ENCODE assay signal across 18 cellular contexts in genomic region chr1:226730064-226730463, GRCh38. TPM values are rescaled to one million over a fixed set of nuclear protein-coding genes. Genes with fewer than 3 reads are reported as not detected.
DNase-seq lines count a peak whose midpoint lies in the region; ATAC-seq, FAIRE-seq and TF ChIP-seq lines count a peak whose summit lies in the region.
"Had no signal": no experiment of that assay in that cellular context is flagged by ENCODE, and none has a peak within 500 bp of the region (broad histone marks: within the 10 kb centered on the region; RNA-seq: fewer than 3 reads in every experiment).

No MANE protein-coding gene starts in this region.

- no peak for DNase-seq in activated CD4-positive, alpha-beta T cell treated with anti-CD3 and anti-CD28 coated beads, Interleukin-2, amount 10 ng/mL, durations not matched to agents 24 days and 14 days
- DNase-seq in activated CD4-positive, alpha-beta T cell treated with anti-CD3 and anti-CD28 coated beads for 4 hours: no peak
- DNase-seq in T-cell: peak in 1 of 34 experiments; percentile 18
- no peak for DNase-seq in H1 (ENCODE audit: low read depth in 1 of 2, low spot score in 2 of 2)
- DNase-seq in G401 (ENCODE audit: low spot score): no peak
- no peak for DNase-seq in NCI-H345 treated with DMSO at 0.1 percent for 48 hours (lab: John Stamatoyannopoulos, UW; ENCODE audit: unreplicated experiment)
- DNase-seq in NCI-H82 treated with DMSO at 0.1 percent for 48 hours (lab: John Stamatoyannopoulos, UW; ENCODE audit: unreplicated experiment): no peak
- DNase-seq: colonic mucosa; erythroblast; head of caudate nucleus; NCI-H1092; stimulated activated naive CD4-positive, alpha-beta T cell treated with Interleukin-2 at 50 U/mL for 16 hours had no signal

- no peaks in the 10 kb centered on the region; the same call in 1 of the 2 replicates for H3K79me1 ChIP-seq in H1 (ENCODE audit: low read depth, low read length)

- H3K9me3 ChIP-seq in H1 (ENCODE audit: insufficient read depth in 2 of 2, low read depth in 1 of 2, low read length in 1 of 2): no peaks in the 10 kb centered on the region
- H3K9me3 ChIP-seq: ascending aorta, colonic mucosa had no signal

- H3K23me2 ChIP-seq in H1 (ENCODE audit: low read depth, low read length): no peaks in the 10 kb centered on the region

- no peak overlapping the region for H3K18ac ChIP-seq in H1 (ENCODE audit: extremely low read depth, low read length)

- in situ Hi-C loops in G401 (cut with HindIII; ENCODE audit: low sequenced_read_pairs): no loop called here

- no peak overlapping the region for H3K4me2 ChIP-seq in H1 (ENCODE audit: insufficient read depth in 1 of 2, low read depth in 2 of 2, low read length in 2 of 2)

- intact Hi-C loops in activated CD4-positive, alpha-beta T cell treated with anti-CD3 and anti-CD28 coated beads, Interleukin-2, amount 10 ng/mL, durations not matched to agents 24 days and 14 days (cut with micrococcal nuclease): loop anchor here (2.0 to 10.0 kb wide), 3 partner anchors 67 to 325 kb away; partner anchors contain the start of genes PARP1 and STUM

- H3K4ac ChIP-seq in H1 (replicated peaks; ENCODE audit: insufficient read length, low read depth, low read length): no peak overlapping the region

- POLR2A ChIA-PET in T-cell (lab: Charles Lee): interaction anchor here (0.5 to 2.5 kb wide), 9 partner anchors 9 to 106 kb away, joined by 3 to 7 read pairs (median 3); partner anchors contain the start of gene ITPKB (in 1 of the 2)
- POLR2A ChIA-PET in H1 (lab: Charles Lee; ENCODE audit: partially characterized antibody): no interaction called here

- CTCF ChIA-PET in T-cell (lab: Charles Lee): interaction anchor here (0.8 to 2.1 kb wide), 3 partner anchors 18 to 99 kb away, joined by 3 to 7 read pairs (median 3); no protein-coding TSS in a partner anchor
- CTCF ChIA-PET in H1 (lab: Charles Lee; ENCODE audit: partially characterized antibody): interaction anchor here (0.9 to 1.7 kb wide), 4 partner anchors 9 to 104 kb away, joined by 3 to 4 read pairs (median 3); partner anchors contain the start of gene ITPKB

- H2AFZ ChIP-seq in H1 (ENCODE audit: low read length): no peak overlapping the region

- no peak for TF ChIP-seq RAD21 in H1 (IDR thresholded peaks at IDR 0.05 in 1 of 2, conservative IDR thresholded peaks at IDR 0.05 in 1 of 2; ENCODE audit: low read depth in 2 of 2, low read length in 2 of 2)

- H3K4me1 ChIP-seq in H1 (replicated peaks in 1 of 4; ENCODE audit: control insufficient read depth in 3 of 4, insufficient read depth in 4 of 4, low read length in 3 of 4): peaks cover 3 to 8% (median 6%) of the 10 kb centered on the region in 4 experiments
- H3K4me1 ChIP-seq: colonic mucosa had no signal

- no peaks in the 10 kb centered on the region for H3K79me2 ChIP-seq in H1 (ENCODE audit: control insufficient read depth in 1 of 2, insufficient read depth in 2 of 2, low read length in 2 of 2)

- no peak overlapping the region for H3K27ac ChIP-seq in H1 (ENCODE audit: low read depth, low read length)
- H3K27ac ChIP-seq: colonic mucosa, SK-N-MC had no signal

- no peak overlapping the region for H2BK20ac ChIP-seq in H1 (ENCODE audit: low read length)

- no peak overlapping the region for H3K9ac ChIP-seq in H1 (replicated peaks in 1 of 4; ENCODE audit: extremely low read depth in 1 of 4, low read depth in 3 of 4, low read length in 3 of 4)

- peak overlapping the region; percentile 52; the same call in 1 of the 2 replicates for H2BK12ac ChIP-seq in H1 (ENCODE audit: low read depth, low read length)

- H4K91ac ChIP-seq in H1 (replicated peaks; ENCODE audit: insufficient read length, low read length): no peak overlapping the region

- FAIRE-seq in H1 (lab: Jason Lieb, UNC): no peak
- FAIRE-seq: A204.1, K562, keratinocyte had no signal

- peak overlapping the region; percentile 84 for H3K4me3 Mint-ChIP-seq in activated CD4-positive, alpha-beta T cell treated with anti-CD3 and anti-CD28 coated beads, Interleukin-2, amount 10 ng/mL, durations not matched to agents 24 days and 14 days
- H3K4me3 Mint-ChIP-seq in T-cell: peak overlapping the region; percentile 85 to 95 (median 90)
- H3K4me3 Mint-ChIP-seq in stimulated activated memory B cell treated with anti-CD40 and anti-IgM and Interleukin-4, amounts not matched to agents 10 μg/mL and 1 μg/mL and 100 μg/mL, for 72 hours: no peak overlapping the region

- no peak overlapping the region for H3K56ac ChIP-seq in H1 (replicated peaks; ENCODE audit: insufficient read length, low read depth, low read length)

- H3K4me1 Mint-ChIP-seq in activated CD4-positive, alpha-beta T cell treated with anti-CD3 and anti-CD28 coated beads, Interleukin-2, amount 10 ng/mL, durations not matched to agents 24 days and 14 days: peaks cover 88% of the 10 kb centered on the region
- peaks cover 81 to 96% (median 95%) of the 10 kb centered on the region in 3 donors for H3K4me1 Mint-ChIP-seq in T-cell
- H3K4me1 Mint-ChIP-seq in stimulated activated memory B cell treated with anti-CD40 and anti-IgM and Interleukin-4, amounts not matched to agents 10 μg/mL and 1 μg/mL and 100 μg/mL, for 72 hours: peaks cover 97% of the 10 kb centered on the region

- H4K20me1 ChIP-seq in H1 (replicated peaks in 1 of 2; ENCODE audit: control insufficient read depth in 1 of 2, insufficient read depth in 2 of 2, low read length in 2 of 2): no peaks in the 10 kb centered on the region

- no peak overlapping the region for H3K4me3 ChIP-seq in H1 (ENCODE audit: extremely low read depth in 1 of 4, insufficient read depth in 2 of 4, low read depth in 3 of 4, low read length in 4 of 4)
- H3K4me3 ChIP-seq: ascending aorta, colonic mucosa, K562, SK-N-MC had no signal

- H3K27me3 ChIP-seq in H1 (replicated peaks in 1 of 4; ENCODE audit: control insufficient read depth in 3 of 4, extremely low read depth in 1 of 4, insufficient read depth in 3 of 4, low read length in 3 of 4): peaks cover 0 to 4% (median 1%) of the 10 kb centered on the region in 4 experiments; a peak in 2 of 7 replicates
- H3K27me3 ChIP-seq: ascending aorta, colonic mucosa had no signal

- H2BK15ac ChIP-seq in H1 (ENCODE audit: low read length): no peak overlapping the region

- no peak overlapping the region for H2BK120ac ChIP-seq in H1 (replicated peaks; ENCODE audit: low read depth, low read length)

- H4K5ac ChIP-seq in H1 (ENCODE audit: insufficient read length, low read depth, low read length): no peak overlapping the region

- no peak for TF ChIP-seq CTCF in H1 (IDR thresholded peaks at IDR 0.05; ENCODE audit: control extremely low read depth in 1 of 3, insufficient read depth in 1 of 3, low read depth in 1 of 3, low read length in 3 of 3)

- H3K36me3 ChIP-seq in H1 (ENCODE audit: control insufficient read depth in 2 of 4, insufficient read depth in 4 of 4, low read length in 3 of 4): no peaks in the 10 kb centered on the region
- H3K36me3 ChIP-seq: ascending aorta, colonic mucosa had no signal

- no peak for TF ChIP-seq EP300 in H1 (IDR thresholded peaks at IDR 0.05; ENCODE audit: borderline replicate concordance in 1 of 2, low read depth in 2 of 2, low read length in 2 of 2)

- H3K27me3 Mint-ChIP-seq in activated CD4-positive, alpha-beta T cell treated with anti-CD3 and anti-CD28 coated beads, Interleukin-2, amount 10 ng/mL, durations not matched to agents 24 days and 14 days: no peaks in the 10 kb centered on the region
- no peaks in the 10 kb centered on the region for H3K27me3 Mint-ChIP-seq in T-cell
- no peaks in the 10 kb centered on the region for H3K27me3 Mint-ChIP-seq in stimulated activated memory B cell treated with anti-CD40 and anti-IgM and Interleukin-4, amounts not matched to agents 10 μg/mL and 1 μg/mL and 100 μg/mL, for 72 hours

- H3K36me3 Mint-ChIP-seq in activated CD4-positive, alpha-beta T cell treated with anti-CD3 and anti-CD28 coated beads, Interleukin-2, amount 10 ng/mL, durations not matched to agents 24 days and 14 days (ENCODE audit: low read depth): peaks cover 73% of the 10 kb centered on the region
- peaks cover 77% of the 10 kb centered on the region for H3K36me3 Mint-ChIP-seq in T-cell
- peaks cover 76% of the 10 kb centered on the region for H3K36me3 Mint-ChIP-seq in stimulated activated memory B cell treated with anti-CD40 and anti-IgM and Interleukin-4, amounts not matched to agents 10 μg/mL and 1 μg/mL and 100 μg/mL, for 72 hours

- H3K23ac ChIP-seq in H1 (ENCODE audit: insufficient read length): no peak overlapping the region

- no peaks in the 10 kb centered on the region for H3K9me3 Mint-ChIP-seq in activated CD4-positive, alpha-beta T cell treated with anti-CD3 and anti-CD28 coated beads, Interleukin-2, amount 10 ng/mL, durations not matched to agents 24 days and 14 days
- no peaks in the 10 kb centered on the region for H3K9me3 Mint-ChIP-seq in T-cell
- H3K9me3 Mint-ChIP-seq in stimulated activated memory B cell treated with anti-CD40 and anti-IgM and Interleukin-4, amounts not matched to agents 10 μg/mL and 1 μg/mL and 100 μg/mL, for 72 hours: no peaks in the 10 kb centered on the region

- TF ChIP-seq POLR2A in H1 (IDR thresholded peaks at IDR 0.05; ENCODE audit: control extremely low read depth in 1 of 2, low read depth in 2 of 2, low read length in 2 of 2): no peak

- H2BK5ac ChIP-seq in H1 (ENCODE audit: low read depth, low read length): no peak overlapping the region

- no peak for ATAC-seq in T-cell (replicated peaks in 1 of 4)
- no peak for ATAC-seq in stimulated activated memory B cell treated with anti-CD40 and anti-IgM and Interleukin-4, amounts not matched to agents 10 μg/mL and 1 μg/mL and 100 μg/mL, for 72 hours
- ATAC-seq: K562 had no signal

- WGBS in H1 (ENCODE audit: extremely low coverage in 1 of 2, insufficient coverage in 1 of 2, insufficient read length in 1 of 2, insufficient replicate concordance in 2 of 2, low coverage in 1 of 2, low lambda C conversion rate in 2 of 2, missing lambda C conversion rate in 1 of 2), 2 experiments: 83% methylated on average over 1 of the region's 1 CpG; no CpG with 5 or more reads in 1 of the 2 experiments

- no peak overlapping the region for H3K14ac ChIP-seq in H1 (ENCODE audit: insufficient read length)

- H2AK5ac ChIP-seq in H1 (ENCODE audit: low read depth, low read length): no peak overlapping the region

- H4K8ac ChIP-seq in H1 (ENCODE audit: extremely low read depth, insufficient read depth, low read length): no peak overlapping the region

- H3K27ac Mint-ChIP-seq in activated CD4-positive, alpha-beta T cell treated with anti-CD3 and anti-CD28 coated beads, Interleukin-2, amount 10 ng/mL, durations not matched to agents 24 days and 14 days: peak overlapping the region; percentile 90
- H3K27ac Mint-ChIP-seq in T-cell: peak overlapping the region; percentile 87 to 93
- H3K27ac Mint-ChIP-seq in stimulated activated memory B cell treated with anti-CD40 and anti-IgM and Interleukin-4, amounts not matched to agents 10 μg/mL and 1 μg/mL and 100 μg/mL, for 72 hours: peak overlapping the region; percentile 59

RNA-seq across cellular contexts. Expression of gene ITPKB, which starts 9.0 kb away (rescaled TPM):
- total RNA-seq in activated CD4-positive, alpha-beta T cell treated with anti-CD3 and anti-CD28 coated beads, Interleukin-2, amount 10 ng/mL, durations not matched to agents 24 days and 14 days: 29.3 and 31.2 TPM in 2 replicates
- 100 to 1,000 TPM; 153 to 351 (median 179) TPM for total RNA-seq in T-cell
- 4.2 and 4.8 TPM in 2 replicates for total RNA-seq in H1 (2021; fragmentation: NEBNext Ultra II Directional; extraction: Animal tissue kit (Norgen Biotek cat#: 25700))
- 1.7 and 2.0 TPM in 2 replicates for polyA plus RNA-seq in H1 (2011; rRNA removed)
- polyA plus RNA-seq in H1 (2011; cell fraction: cytosol; rRNA removed): 1.9 TPM
- polyA plus RNA-seq in H1 (2011; cell fraction: nucleus; rRNA removed): 3.6 TPM
- polyA plus RNA-seq in H1 (2012, experiment 1 of 2): 3.0 to 3.4 TPM (median 3.2 TPM) in 4 replicates
- polyA plus RNA-seq in H1 (2012, experiment 2 of 2): 3.4 TPM
- 2.3 TPM for polyA plus RNA-seq in H1 (2013, experiment 1 of 2)
- 2.4 TPM for polyA plus RNA-seq in H1 (2013, experiment 2 of 2)
- polyA minus RNA-seq in H1 (2011; rRNA and poly(A)+ RNA removed): 3.7 and 4.3 TPM in 2 replicates
- polyA minus RNA-seq in H1 (2011; cell fraction: cytosol; rRNA and poly(A)+ RNA removed): 4.2 TPM
- polyA minus RNA-seq in H1 (2011; cell fraction: nucleus; rRNA and poly(A)+ RNA removed): 6.3 TPM
- 11.4 and 15.2 TPM in 2 replicates for total RNA-seq in G401 (2014; rRNA removed; shearing (Covaris generic))
